Comparison of ENCODE assay signal across 9 cellular contexts in genomic region chr13:38223093-38223492, GRCh38.
DNase-seq lines count a peak whose midpoint lies in the region; ATAC-seq and TF ChIP-seq lines count a peak whose summit lies in the region.
"Had no signal": no experiment of that assay in that cellular context is flagged by ENCODE, and none has a peak within 500 bp of the region (broad histone marks: within the 10 kb centered on the region; RNA-seq: fewer than 3 reads in every experiment).

No MANE protein-coding gene starts in this region.

- no TSS peak for BruUV-seq in OCI-LY7 (replicated peaks; lab: Mats Ljungman, UMichigan)

- WGBS in smooth muscle cell (ENCODE audit: low lambda C conversion rate), result 33% methylated on average over 1 of the region's 1 CpG

- H3K4me2 ChIP-seq in OCI-LY7 (ENCODE audit: low read length), result no peak overlapping the region
- no peak overlapping the region for H3K4me2 ChIP-seq in smooth muscle cell
- H3K4me2 ChIP-seq: BLaER1 treated with 17β-estradiol and CSF1 and Interleukin-3, amounts not matched to agents 10 nM and 100 nM had no signal

- TF ChIP-seq CTCF in OCI-LY7 (conservative IDR thresholded peaks at IDR 0.05; ENCODE audit: low read length) (peak; percentile 51; the same call in 1 of the 2 replicates), smooth muscle cell (IDR thresholded peaks at IDR 0.05; ENCODE audit: borderline replicate concordance, insufficient read depth, poor library complexity, severe bottlenecking) (peak; percentile 17)

- H3K9me3 ChIP-seq in OCI-LY7 (ENCODE audit: low read length), result no peaks in the 10 kb centered on the region
- H3K9me3 ChIP-seq in smooth muscle cell (replicated peaks; ENCODE audit: low read depth), result no peaks in the 10 kb centered on the region

- intact Hi-C loops in OCI-LY7 (cut with micrococcal nuclease; ENCODE audit: unreplicated experiment), result loop anchor here (2.0 kb wide), 1 partner anchor 454 kb away; no protein-coding TSS in a partner anchor

- H4K20me1 ChIP-seq in OCI-LY7 (ENCODE audit: insufficient read depth, low read length) (no peaks in the 10 kb centered on the region), smooth muscle cell (ENCODE audit: low read depth) (no peaks in the 10 kb centered on the region)
- H4K20me1 ChIP-seq: BLaER1 treated with 17β-estradiol and CSF1 and Interleukin-3, amounts not matched to agents 10 nM and 100 nM had no signal

- H3K4me3 ChIP-seq in OCI-LY7 (ENCODE audit: low read depth, low read length, poor library complexity, severe bottlenecking) (no peak overlapping the region), smooth muscle cell (no peak overlapping the region)
- H3K4me3 ChIP-seq: BLaER1 treated with 17β-estradiol and CSF1 and Interleukin-3, amounts not matched to agents 10 nM and 100 nM had no signal

- no peaks in the 10 kb centered on the region for H3K4me1 ChIP-seq in OCI-LY7 (ENCODE audit: insufficient read depth, low read length, poor library complexity, severe bottlenecking)
- H3K4me1 ChIP-seq in smooth muscle cell (ENCODE audit: low read depth), result no peaks in the 10 kb centered on the region

- no peak overlapping the region for H3K27ac ChIP-seq in OCI-LY7 (ENCODE audit: low read depth, low read length, poor library complexity, severe bottlenecking)
- H3K27ac ChIP-seq in smooth muscle cell (ENCODE audit: low read depth), result no peak overlapping the region
- H3K27ac ChIP-seq: BLaER1 treated with 17β-estradiol and CSF1 and Interleukin-3, amounts not matched to agents 10 nM and 100 nM had no signal

- ATAC-seq in HG03432 (IDR thresholded peaks at IDR 0.05; ENCODE audit: unreplicated experiment), result no peak

- H3K9me2 ChIP-seq in OCI-LY7 (ENCODE audit: insufficient read depth, low read length), result no peaks in the 10 kb centered on the region

- H3K79me2 ChIP-seq in OCI-LY7 (ENCODE audit: insufficient read depth, low read depth, low read length) (no peaks in the 10 kb centered on the region), smooth muscle cell (ENCODE audit: low read depth) (no peaks in the 10 kb centered on the region)

- no peaks in the 10 kb centered on the region for H3K27me3 ChIP-seq in smooth muscle cell (ENCODE audit: low read depth)
- H3K27me3 ChIP-seq: BLaER1 treated with 17β-estradiol and CSF1 and Interleukin-3, amounts not matched to agents 10 nM and 100 nM had no signal

- no peak overlapping the region for H2AFZ ChIP-seq in OCI-LY7 (ENCODE audit: low read length)
- no peak overlapping the region for H2AFZ ChIP-seq in smooth muscle cell (ENCODE audit: low read depth)

- H3K9ac ChIP-seq in smooth muscle cell (ENCODE audit: low read depth), result no peak overlapping the region
- H3K9ac ChIP-seq: BLaER1 treated with 17β-estradiol and CSF1 and Interleukin-3, amounts not matched to agents 10 nM and 100 nM had no signal

- CTCF ChIA-PET in OCI-LY7 (lab: Charles Lee; ENCODE audit: unreplicated experiment), result no interaction called here

- DNase-seq in NCI-H510A treated with DMSO at 0.1 percent for 48 hours (lab: John Stamatoyannopoulos, UW), result peak; percentile 0
- DNase-seq in NCI-H510A (lab: John Stamatoyannopoulos, UW), result no peak
- DNase-seq in OCI-LY7 (ENCODE audit: low spot score), result no peak
- DNase-seq in fibroblast of peridontal ligament (ENCODE audit: extremely low read depth), result peak; percentile 70
- DNase-seq in smooth muscle cell (lab: John Stamatoyannopoulos, UW; ENCODE audit: unreplicated experiment), result no peak
- no peak for DNase-seq in NOMO-1 treated with dmso at 0.1 percent for 144 hours (lab: John Stamatoyannopoulos, UW; ENCODE audit: unreplicated experiment)
- no peak for DNase-seq in NCI-H1436 treated with DMSO at 0.1 percent for 48 hours (lab: John Stamatoyannopoulos, UW)

- no peaks in the 10 kb centered on the region for H3F3A ChIP-seq in smooth muscle cell (ENCODE audit: low read depth)

- POLR2A ChIA-PET in OCI-LY7 (lab: Charles Lee), result interaction anchor here (0.8 kb wide), 1 partner anchor 13 kb away, joined by 3 read pairs; no protein-coding TSS in a partner anchor

- no peaks in the 10 kb centered on the region for H3K36me3 ChIP-seq in OCI-LY7 (ENCODE audit: insufficient read depth, low read length)
- H3K36me3 ChIP-seq in smooth muscle cell (ENCODE audit: low read depth), result no peaks in the 10 kb centered on the region
- H3K36me3 ChIP-seq: BLaER1 treated with 17β-estradiol and CSF1 and Interleukin-3, amounts not matched to agents 10 nM and 100 nM had no signal

Comparison
In these comparisons a context has a peak if more than half of its experiments do, and no peak if none do; other contexts are left out.
1. DNase-seq: peak in NCI-H510A treated with DMSO at 0.1 percent for 48 hours (single experiment) and fibroblast of peridontal ligament (single experiment); none in NCI-H510A (single experiment), OCI-LY7 (single experiment), smooth muscle cell (single experiment), NOMO-1 treated with dmso at 0.1 percent for 144 hours (single experiment) and NCI-H1436 treated with DMSO at 0.1 percent for 48 hours (single experiment).